9 cellular contexts compared by ENCODE assay signal in the genomic region with DNA sequence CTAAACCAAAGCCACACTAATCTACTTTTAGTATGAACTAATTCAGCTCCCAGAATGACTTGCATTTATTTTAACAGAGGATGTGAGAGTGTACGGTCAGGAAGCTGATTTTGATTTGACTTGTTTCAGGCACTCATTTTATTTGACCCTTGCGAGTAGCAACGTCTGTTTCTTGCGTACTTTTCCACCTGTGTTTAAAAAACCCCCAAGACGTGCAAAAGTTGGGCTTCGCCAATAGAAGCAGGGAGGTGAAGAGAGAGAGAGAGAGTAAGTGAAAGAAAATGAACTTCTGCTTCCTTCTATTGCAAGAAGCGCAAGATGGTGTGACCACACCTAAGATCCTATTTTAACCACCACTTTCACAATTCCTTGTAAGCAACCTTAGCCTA. TPM values are rescaled to one million over a fixed set of nuclear protein-coding genes. Genes with fewer than 3 reads are reported as not detected.
A peak's percentile ranks its signal among the peaks of the same experiment; 100 is the strongest.
DNase-seq lines count a peak whose midpoint lies in the region; ATAC-seq and TF ChIP-seq lines count a peak whose summit lies in the region.
"Had no signal": no experiment of that assay in that cellular context is flagged by ENCODE, and none has a peak within 500 bp of the region (broad histone marks: within the 10 kb centered on the region; RNA-seq: fewer than 3 reads in every experiment).

No MANE protein-coding gene starts in this region.

- TF ChIP-seq CTCF in NB4 (IDR thresholded peaks at IDR 0.05; ENCODE audit: low read depth, low read length) (no peak), progenitor cell of endocrine pancreas (IDR thresholded peaks at IDR 0.05; ENCODE audit: unreplicated experiment) (no peak), BE2C (IDR thresholded peaks at IDR 0.05; ENCODE audit: low read depth, low read length) (no peak)

- peaks cover 2% of the 10 kb centered on the region for H3K36me3 Mint-ChIP-seq in progenitor cell of endocrine pancreas (ENCODE audit: insufficient read depth)

- H3K14ac ChIP-seq in mesenchymal stem cell (ENCODE audit: low read length in 2 of 2): no peak overlapping the region

- no peak overlapping the region for H2BK120ac ChIP-seq in mesenchymal stem cell (ENCODE audit: low read depth, low read length)

- H3K79me1 ChIP-seq in mesenchymal stem cell (replicated peaks; ENCODE audit: low read length, poor library complexity, severe bottlenecking): peaks cover 1% of the 10 kb centered on the region

- H2AFZ ChIP-seq in mesenchymal stem cell (ENCODE audit: low read depth, low read length): no peak overlapping the region

- no peak overlapping the region for H3K4me2 ChIP-seq in mesenchymal stem cell (ENCODE audit: low read length, poor library complexity, severe bottlenecking)

- no peak overlapping the region for H2AK5ac ChIP-seq in mesenchymal stem cell (ENCODE audit: low read length, severe bottlenecking)

- TF ChIP-seq POLR2A in NB4 (IDR thresholded peaks at IDR 0.05; ENCODE audit: extremely low read depth, insufficient read length): no peak

- no peaks in the 10 kb centered on the region for H3K9me3 Mint-ChIP-seq in progenitor cell of endocrine pancreas (ENCODE audit: low read depth)

- DNase-seq in NB4 (ENCODE audit: low read depth) (peak; percentile 71), progenitor cell of endocrine pancreas (ENCODE audit: low spot score, unreplicated experiment) (no peak), mesenchymal stem cell (no peak), BE2C (no peak)
- no peak for DNase-seq in central memory CD4-positive, alpha-beta T cell

- WGBS in mesenchymal stem cell: 96% methylated on average over 4 of the region's 7 CpGs

- H3K27ac Mint-ChIP-seq in progenitor cell of endocrine pancreas: peak overlapping the region; percentile 54

- H3K4me3 ChIP-seq in NB4 (ENCODE audit: low read depth, low read length) (no peak overlapping the region), mesenchymal stem cell (ENCODE audit: insufficient read depth in 1 of 2, low read depth in 1 of 2, low read length in 2 of 2) (no peak overlapping the region), BE2C (ENCODE audit: low read depth, low read length) (no peak overlapping the region)

- no peak overlapping the region for H2BK15ac ChIP-seq in mesenchymal stem cell (ENCODE audit: low read depth, poor library complexity, severe bottlenecking)

- H3K27ac ChIP-seq in mesenchymal stem cell (ENCODE audit: low read length, poor library complexity, severe bottlenecking): no peak overlapping the region
- H3K27ac ChIP-seq: VCaP had no signal

- H3K4me1 ChIP-seq in mesenchymal stem cell (ENCODE audit: control insufficient read depth, insufficient read depth, low read depth, low read length): no peaks in the 10 kb centered on the region
- no peaks in the 10 kb centered on the region for H3K4me1 ChIP-seq in BE2C

- H3K9me3 ChIP-seq in mesenchymal stem cell (ENCODE audit: control insufficient read depth, low read length): no peaks in the 10 kb centered on the region
- H3K9me3 ChIP-seq in BE2C: no peaks in the 10 kb centered on the region

- no peak overlapping the region for H3K9ac ChIP-seq in mesenchymal stem cell (ENCODE audit: low read length)

- H3K27me3 Mint-ChIP-seq in progenitor cell of endocrine pancreas: no peaks in the 10 kb centered on the region

- H3K4me1 Mint-ChIP-seq in progenitor cell of endocrine pancreas (ENCODE audit: low read depth): no peaks in the 10 kb centered on the region

- no peak overlapping the region for H2BK12ac ChIP-seq in mesenchymal stem cell (ENCODE audit: low read length in 2 of 2)

- H3K4ac ChIP-seq in mesenchymal stem cell (ENCODE audit: low read depth in 1 of 2, low read length in 2 of 2): no peak overlapping the region

- no peak overlapping the region for H2BK5ac ChIP-seq in mesenchymal stem cell (ENCODE audit: low read depth, low read length, poor library complexity, severe bottlenecking)

- H3K18ac ChIP-seq in mesenchymal stem cell (ENCODE audit: low read depth in 1 of 2, low read length in 2 of 2): no peak overlapping the region

- H4K8ac ChIP-seq in mesenchymal stem cell (ENCODE audit: low read length): no peak overlapping the region

- no peak overlapping the region for H3K4me3 Mint-ChIP-seq in progenitor cell of endocrine pancreas (ENCODE audit: low read depth)
- H3K4me3 Mint-ChIP-seq: nephron had no signal

- H4K91ac ChIP-seq in mesenchymal stem cell (ENCODE audit: low read length): no peak overlapping the region

- H3K36me3 ChIP-seq in mesenchymal stem cell (ENCODE audit: control insufficient read depth in 1 of 2, insufficient read depth in 2 of 2, low read depth in 1 of 2, low read length in 2 of 2) (no peaks in the 10 kb centered on the region), BE2C (no peaks in the 10 kb centered on the region)

- ATAC-seq in GM19025 (IDR thresholded peaks at IDR 0.05; ENCODE audit: low read depth, unreplicated experiment): peak; percentile 28
- ATAC-seq in HG02798 (IDR thresholded peaks at IDR 0.05; ENCODE audit: poor library complexity, unreplicated experiment): peak; percentile 31

- H3K23ac ChIP-seq in mesenchymal stem cell (ENCODE audit: low read length in 2 of 2): no peak overlapping the region

- H3K27me3 ChIP-seq in mesenchymal stem cell (ENCODE audit: control insufficient read depth in 1 of 2, insufficient read depth in 1 of 2, low read length in 2 of 2): no peaks in the 10 kb centered on the region
- H3K27me3 ChIP-seq in BE2C: no peaks in the 10 kb centered on the region

RNA-seq across cellular contexts. Expression of a gene that starts 6.7 kb away (rescaled TPM):
- 31.3 and 33.8 TPM in 2 replicates for total RNA-seq in progenitor cell of endocrine pancreas
- 20.3 TPM for polyA plus RNA-seq in mesenchymal stem cell (2013, experiment 1 of 2)
- 20.9 TPM for polyA plus RNA-seq in mesenchymal stem cell (2013, experiment 2 of 2)
- 30.5 TPM for polyA plus RNA-seq in BE2C (2012; ENCODE audit: insufficient read depth, insufficient read length, low read depth)

RNA-seq across cellular contexts. Expression of a gene that starts 22.8 kb away (rescaled TPM):
- total RNA-seq in progenitor cell of endocrine pancreas: 5.7 and 6.5 TPM in 2 replicates
- not detected for polyA plus RNA-seq in mesenchymal stem cell (2013, experiment 1 of 2)
- not detected for polyA plus RNA-seq in mesenchymal stem cell (2013, experiment 2 of 2)
- polyA plus RNA-seq in BE2C (2012; ENCODE audit: insufficient read depth, insufficient read length, low read depth): not detected
